ENCODE assay signal across 1 cellular context in genomic region chr12:54019924-54020586, GRCh38.
TF ChIP-seq lines count a peak whose summit lies in the region.

No MANE protein-coding gene starts in this region.

TF ChIP-seq in H1, 55 proteins besides CTCF, POLR2A, EP300 and RAD21:
- TF ChIP-seq SUZ12 (IDR thresholded peaks at IDR 0.05; ENCODE audit: low read length) (peak; percentile 32), EZH2 (IDR thresholded peaks at IDR 0.05; ENCODE audit: low read depth, low read length, severe bottlenecking) (peak; percentile 12), CBX8 (IDR thresholded peaks at IDR 0.05; ENCODE audit: borderline replicate concordance, low read depth, low read length) (0 out of 2 replicates have a peak, but pooled peaks have one; percentile 61), CHD7 (IDR thresholded peaks at IDR 0.05; ENCODE audit: insufficient replicate concordance, low read length) (no peak), SIX5 (IDR thresholded peaks at IDR 0.05; ENCODE audit: low read depth, low read length) (no peak), HDAC2 (IDR thresholded peaks at IDR 0.05; ENCODE audit: borderline replicate concordance in 1 of 2, low read depth in 2 of 2, low read length in 2 of 2) (no peak)
